13 cellular contexts compared by ENCODE assay signal in the genomic region with DNA sequence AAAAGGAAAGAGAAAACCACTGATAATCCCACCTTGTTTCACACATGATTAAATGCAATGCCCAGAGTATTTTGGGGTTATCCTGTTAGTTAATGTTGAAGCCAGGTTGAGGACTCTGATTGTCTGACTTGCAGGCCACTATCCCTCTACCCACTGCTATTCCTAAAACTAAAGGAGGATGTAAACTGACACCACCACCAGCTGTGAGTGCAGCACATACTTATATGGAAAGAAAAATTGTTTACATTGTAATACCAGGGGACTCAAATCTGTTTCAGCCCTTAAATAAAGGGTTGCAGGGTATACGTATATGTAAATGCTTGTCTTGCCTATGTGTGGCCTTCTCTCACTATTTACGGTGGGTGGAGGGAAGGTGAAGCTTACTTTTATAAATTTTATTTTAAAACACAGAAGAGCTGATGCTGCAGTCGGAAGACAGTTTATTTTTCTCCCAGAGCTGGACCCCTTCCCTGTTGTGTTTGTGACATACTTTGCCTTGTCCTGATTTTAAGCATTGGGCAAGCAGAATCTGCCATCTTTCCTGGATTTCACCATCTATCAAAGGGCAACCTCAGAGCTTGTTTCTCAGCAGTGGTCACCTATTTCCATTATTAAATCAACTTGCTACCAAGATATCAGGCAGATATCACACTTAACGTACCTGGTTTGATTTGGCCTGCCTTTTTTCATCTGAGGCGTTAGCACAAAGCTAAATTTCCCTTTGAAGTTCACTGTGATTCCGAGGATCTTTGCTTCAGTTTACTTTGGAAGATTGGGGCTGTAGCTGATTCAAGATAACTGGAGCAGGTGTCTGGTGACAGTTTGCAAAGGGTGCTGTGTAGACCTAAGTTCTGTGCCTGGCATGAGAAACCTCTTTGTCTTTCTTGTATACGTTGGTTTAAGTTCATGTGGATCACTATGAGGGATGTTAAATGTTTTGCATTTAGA. TPM values are rescaled to one million over a fixed set of nuclear protein-coding genes. Genes with fewer than 3 reads are reported as not detected.
DNase-seq lines count a peak whose midpoint lies in the region; ATAC-seq, FAIRE-seq and TF ChIP-seq lines count a peak whose summit lies in the region.
"Had no signal": no experiment of that assay in that cellular context is flagged by ENCODE, and none has a peak within 500 bp of the region (broad histone marks: within the 10 kb centered on the region; RNA-seq: fewer than 3 reads in every experiment).

No MANE protein-coding gene starts in this region.

- no peak for ATAC-seq in GM12878
- ATAC-seq in HG02938 (IDR thresholded peaks at IDR 0.05; ENCODE audit: unreplicated experiment), result no peak
- no peak for ATAC-seq in HG03432 (IDR thresholded peaks at IDR 0.05; ENCODE audit: unreplicated experiment)
- ATAC-seq: CD8-positive, alpha-beta T cell had no signal

- H2AFZ ChIP-seq in GM12878 (ENCODE audit: control insufficient read depth, low read depth, low read length) (no peak overlapping the region), Karpas-422 (ENCODE audit: low read length) (no peak overlapping the region)

- TF ChIP-seq RAD21 in GM12878 (IDR thresholded peaks at IDR 0.05; ENCODE audit: insufficient read depth, low read depth, low read length), result no peak

- H3K27ac Mint-ChIP-seq in nephron, result peak overlapping the region; percentile 64 to 86 (median 84)
- H3K27ac Mint-ChIP-seq in activated naive CD8-positive, alpha-beta T cell treated with anti-CD3 and anti-CD28 coated beads for 36 hours, result no peak overlapping the region
- H3K27ac Mint-ChIP-seq: CD8-positive, alpha-beta T cell had no signal

- TF ChIP-seq POLR2A in GM12878 (IDR thresholded peaks at IDR 0.05; ENCODE audit: low read depth, low read length), result no peak

- H3K9ac ChIP-seq in GM12878 (ENCODE audit: control insufficient read depth, insufficient read depth, low read length) (no peak overlapping the region), Karpas-422 (ENCODE audit: low read length) (no peak overlapping the region)

- peaks cover 69% of the 10 kb centered on the region for H3K4me1 Mint-ChIP-seq in nephron
- peaks cover 8% of the 10 kb centered on the region for H3K4me1 Mint-ChIP-seq in activated naive CD8-positive, alpha-beta T cell treated with anti-CD3 and anti-CD28 coated beads for 36 hours

- no peaks in the 10 kb centered on the region for H3K27me3 Mint-ChIP-seq in nephron (ENCODE audit: low read depth)
- no peaks in the 10 kb centered on the region for H3K27me3 Mint-ChIP-seq in activated naive CD8-positive, alpha-beta T cell treated with anti-CD3 and anti-CD28 coated beads for 36 hours

- no peak for TF ChIP-seq EP300 in GM12878 (IDR thresholded peaks at IDR 0.05; ENCODE audit: borderline replicate concordance in 1 of 2, control insufficient read depth in 1 of 2, low read depth in 2 of 2, low read length in 2 of 2)

- CTCF ChIA-PET in GM12878 (lab: Yijun Ruan, JAX), result interaction anchor here (0.9 to 1.7 kb wide), 5 partner anchors 17 to 26 kb away, joined by 3 to 9 read pairs (median 3); no protein-coding TSS in a partner anchor

- DNase-seq in Daoy (ENCODE audit: low read depth) (peak; percentile 41), NCI-H2029 (lab: John Stamatoyannopoulos, UW) (peak; percentile 68), GM12878 (ENCODE audit: low read depth, low spot score) (no peak), Karpas-422 (no peak)
- DNase-seq in activated naive CD8-positive, alpha-beta T cell treated with anti-CD3 and anti-CD28 coated beads for 36 hours, result no peak
- DNase-seq: CD8-positive, alpha-beta T cell; MG63; posterior cingulate gyrus; upper lobe of left lung had no signal

- FAIRE-seq in GM12878 (lab: Jason Lieb, UNC), result no peak
- FAIRE-seq: bronchial epithelial cell had no signal

- in situ Hi-C loops in GM12878 (cut with MboI), result no loop called here

- POLR2A ChIA-PET in GM12878 (lab: Charles Lee), result interaction anchor here (0.5 to 2.2 kb wide), 11 partner anchors 10 to 976 kb away, joined by 3 to 10 read pairs (median 4); no protein-coding TSS in a partner anchor

- no TSS peak for BruUV-seq in GM12878 (replicated peaks; lab: Mats Ljungman, UMichigan)

- no peaks in the 10 kb centered on the region for H3K9me3 Mint-ChIP-seq in nephron
- no peaks in the 10 kb centered on the region for H3K9me3 Mint-ChIP-seq in activated naive CD8-positive, alpha-beta T cell treated with anti-CD3 and anti-CD28 coated beads for 36 hours
- H3K9me3 Mint-ChIP-seq: CD8-positive, alpha-beta T cell had no signal

- WGBS in GM12878 (ENCODE audit: insufficient coverage, insufficient replicate concordance, low lambda C conversion rate, missing lambda C conversion rate), result 97% methylated on average over 7 of the region's 7 CpGs

- H3K9me3 ChIP-seq in GM12878 (replicated peaks; ENCODE audit: control insufficient read depth, insufficient read depth, low read length) (no peaks in the 10 kb centered on the region), Karpas-422 (ENCODE audit: low read length) (no peaks in the 10 kb centered on the region)
- H3K9me3 ChIP-seq: MG63, upper lobe of left lung had no signal

- no peaks in the 10 kb centered on the region for H3K9me2 ChIP-seq in Karpas-422 (replicated peaks; ENCODE audit: insufficient read depth, low read length)

- SMC1A ChIA-PET in GM12878 (lab: Charles Lee; ENCODE audit: uncharacterized antibody, unreplicated experiment), result interaction anchor here (0.7 to 4.6 kb wide), 16 partner anchors 8 to 71 kb away, joined by 3 to 24 read pairs (median 4); no protein-coding TSS in a partner anchor

- H3K4me1 ChIP-seq in GM12878 (ENCODE audit: control insufficient read depth, insufficient read depth, low read length) (peaks cover 15% of the 10 kb centered on the region), Karpas-422 (ENCODE audit: low read length) (peaks cover 4% of the 10 kb centered on the region; the same call in 1 of the 2 replicates)

- no peaks in the 10 kb centered on the region for H3K27me3 ChIP-seq in GM12878 (replicated peaks in 1 of 2; ENCODE audit: control insufficient read depth in 2 of 2, insufficient read depth in 2 of 2, low read length in 1 of 2)
- no peaks in the 10 kb centered on the region for H3K27me3 ChIP-seq in Karpas-422 (ENCODE audit: low read length)
- H3K27me3 ChIP-seq: MG63, upper lobe of left lung had no signal

- no peak for TF ChIP-seq CTCF in GM12878 (IDR thresholded peaks at IDR 0.05 in 2 of 3, conservative IDR thresholded peaks at IDR 0.05 in 1 of 3; ENCODE audit: control insufficient read depth in 2 of 3, extremely low read depth in 1 of 3, insufficient read depth in 1 of 3, low read depth in 3 of 3, low read length in 3 of 3)
- TF ChIP-seq CTCF in nephron (IDR thresholded peaks at IDR 0.05; ENCODE audit: unreplicated experiment in 3 of 3), result no peak

- RAD21 ChIA-PET in GM12878 (lab: Charles Lee; ENCODE audit: unreplicated experiment), result interaction anchor here (0.9 to 4.4 kb wide), 11 partner anchors 10 to 102 kb away, joined by 3 to 23 read pairs (median 7); no protein-coding TSS in a partner anchor

- H3K4me3 Mint-ChIP-seq in nephron, result peak overlapping the region in 1 of 3 experiments; percentile 63
- no peak overlapping the region for H3K4me3 Mint-ChIP-seq in activated naive CD8-positive, alpha-beta T cell treated with anti-CD3 and anti-CD28 coated beads for 36 hours
- H3K4me3 Mint-ChIP-seq: CD8-positive, alpha-beta T cell had no signal

- H3K4me2 ChIP-seq in GM12878 (ENCODE audit: control insufficient read depth, insufficient read depth) (0 out of 2 replicates have a peak overlapping the region, but pooled peaks have one; percentile 28), Karpas-422 (ENCODE audit: low read depth, low read length, poor library complexity, severe bottlenecking) (no peak overlapping the region)

- H3K4me3 ChIP-seq in GM12878 (no peak overlapping the region), Karpas-422 (ENCODE audit: low read length) (no peak overlapping the region)
- H3K4me3 ChIP-seq: MG63, upper lobe of left lung had no signal

- peaks cover 5% of the 10 kb centered on the region for H3K36me3 Mint-ChIP-seq in nephron (ENCODE audit: low read depth)
- peaks cover 4% of the 10 kb centered on the region for H3K36me3 Mint-ChIP-seq in activated naive CD8-positive, alpha-beta T cell treated with anti-CD3 and anti-CD28 coated beads for 36 hours

- H3K27ac ChIP-seq in GM12878 (ENCODE audit: control insufficient read depth, insufficient read depth) (no peak overlapping the region), Karpas-422 (ENCODE audit: low read length) (no peak overlapping the region)

- H3K36me3 ChIP-seq in GM12878 (ENCODE audit: control insufficient read depth in 2 of 2, insufficient read depth in 2 of 2, low read length in 1 of 2) (no peaks in the 10 kb centered on the region), Karpas-422 (ENCODE audit: insufficient read depth, low read length) (no peaks in the 10 kb centered on the region)
- H3K36me3 ChIP-seq: MG63, upper lobe of left lung had no signal

- intact Hi-C loops in GM12878 (cut with micrococcal nuclease; ENCODE audit: unreplicated experiment), result loop anchor here (2.0 kb wide), 1 partner anchor 61 kb away; no protein-coding TSS in a partner anchor

- H4K20me1 ChIP-seq in GM12878 (ENCODE audit: control insufficient read depth, insufficient read depth), result no peaks in the 10 kb centered on the region; the same call in 1 of the 2 replicates
- H4K20me1 ChIP-seq in Karpas-422 (ENCODE audit: insufficient read depth, low read depth, low read length), result peaks cover 47% of the 10 kb centered on the region

- H3K79me2 ChIP-seq in GM12878 (ENCODE audit: control insufficient read depth, insufficient read depth, low read length) (peaks cover 5% of the 10 kb centered on the region), Karpas-422 (ENCODE audit: low read length) (peaks cover 7% of the 10 kb centered on the region; the same call in 1 of the 2 replicates)

RNA-seq across cellular contexts. Expression of gene DAAM1, which starts 25.2 kb away (rescaled TPM):
- 19.5 and 30.9 TPM in 2 replicates for total RNA-seq in Daoy (2014; rRNA removed; shearing (Covaris generic))
- 237 and 240 TPM in 2 replicates for total RNA-seq in GM12878 (2013; cell fraction: nucleolus; rRNA removed)
- total RNA-seq in GM12878 (2014; rRNA removed) (16.6 and 18.3 TPM in 2 replicates), GM12878 (2014; rRNA removed; fragmentation: Illumina TruSeq; extraction: Trizol) (21.5 and 24.5 TPM in 2 replicates), GM12878 (2021) (31.3 and 32.4 TPM in 2 replicates)
- polyA plus RNA-seq in GM12878 (2011; ENCODE audit: low read depth), result 4.8 TPM
- polyA plus RNA-seq in GM12878 (2011; rRNA removed) (26.9 and 51.8 TPM in 2 replicates), GM12878 (2014; fragmentation: Illumina TruSeq; extraction: Trizol) (29.0 and 41.1 TPM in 2 replicates), GM12878 (2014; fragmentation: Nextera tagmentation; extraction: Ambion mirVana) (10 to 100 TPM; 13.8 to 19.7 TPM), GM12878 (2014; rRNA removed) (16.8 and 17.3 TPM in 2 replicates), GM12878 (2016; fragmentation: Nextera tagmentation; extraction: Ambion mirVana) (10 to 100 TPM; 28.5 to 29.7 TPM)
- polyA plus RNA-seq in GM12878 (2011; cell fraction: cytosol; rRNA removed), result 6.8 and 10.9 TPM in 2 replicates
- polyA plus RNA-seq in GM12878 (2011; cell fraction: nucleus; rRNA removed), result 32.7 and 37.0 TPM in 2 replicates
- 8.6 and 15.5 TPM in 2 replicates for polyA plus RNA-seq in GM12878 (2012)
- 47.0 and 87.3 TPM in 2 replicates for polyA minus RNA-seq in GM12878 (2011; rRNA and poly(A)+ RNA removed)
- polyA minus RNA-seq in GM12878 (2011; cell fraction: cytosol; rRNA and poly(A)+ RNA removed), result 7.3 and 7.4 TPM in 2 replicates
- 55.4 and 67.1 TPM in 2 replicates for polyA minus RNA-seq in GM12878 (2011; cell fraction: nucleus; rRNA and poly(A)+ RNA removed)
- 10 to 100 TPM in 1 of 2 experiments, 1 to 10 TPM in 1; 9.2 to 10.5 TPM for total RNA-seq in activated naive CD8-positive, alpha-beta T cell treated with anti-CD3 and anti-CD28 coated beads for 36 hours
- 25.9 and 43.8 TPM in 2 replicates for total RNA-seq in Karpas-422 (2014; rRNA removed; shearing (Covaris generic); ENCODE audit: low replicate concordance)

Comparison
In these comparisons a context has a peak if more than half of its experiments do, and no peak if none do; other contexts are left out.
1. DNase-seq: peak in Daoy (single experiment) and NCI-H2029 (single experiment); none in GM12878 (single experiment), activated naive CD8-positive, alpha-beta T cell treated with anti-CD3 and anti-CD28 coated beads for 36 hours (single experiment) and Karpas-422 (single experiment).